8 cellular contexts compared by ENCODE assay signal in the genomic region with DNA sequence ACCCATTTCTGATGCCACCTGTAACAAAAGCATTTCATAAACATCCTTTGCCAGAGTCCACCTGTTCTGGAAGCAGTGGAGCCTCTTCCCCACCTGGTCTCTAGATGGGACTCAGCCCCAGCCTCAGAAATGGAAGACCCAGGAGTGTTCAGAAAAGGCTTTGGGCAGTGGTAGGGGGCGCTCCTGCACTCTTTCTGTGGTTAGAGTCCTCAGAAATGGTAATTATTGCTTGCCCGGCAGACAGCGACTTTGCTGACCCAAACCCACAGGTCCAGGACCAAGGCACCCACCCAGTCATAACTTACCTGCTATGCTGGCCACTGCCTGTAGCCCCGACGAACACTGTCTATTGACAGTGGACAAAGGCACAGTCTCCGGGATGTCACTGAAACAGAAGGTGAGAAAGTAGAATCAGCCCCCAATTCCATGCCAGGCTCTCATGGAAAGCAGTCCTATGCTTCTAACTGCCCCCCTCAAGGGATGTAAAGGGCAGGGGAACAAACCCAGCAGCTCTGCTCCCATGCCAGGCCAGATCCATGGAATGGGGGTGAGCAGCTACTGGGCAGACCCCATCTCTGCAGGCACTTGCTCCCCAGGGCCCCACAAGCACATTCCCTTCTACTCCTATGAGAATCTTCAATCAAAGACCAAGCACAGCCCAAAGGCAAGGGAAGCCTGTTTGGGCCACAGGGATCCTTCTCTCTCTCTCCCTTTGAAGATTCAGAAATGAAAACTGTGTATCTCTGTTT. TPM values are rescaled to one million over a fixed set of nuclear protein-coding genes. Genes with fewer than 3 reads are reported as not detected.
DNase-seq lines count a peak whose midpoint lies in the region; ATAC-seq and TF ChIP-seq lines count a peak whose summit lies in the region.

No MANE protein-coding gene starts in this region.

- TF ChIP-seq POLR2A in transverse colon (IDR thresholded peaks at IDR 0.05) (no peak), gastroesophageal sphincter (IDR thresholded peaks at IDR 0.05) (no peak)

- H3K27ac ChIP-seq in transverse colon (no peak overlapping the region), gastroesophageal sphincter (no peak overlapping the region), caudate nucleus (ENCODE audit: low read depth, low read length) (no peak overlapping the region)

- H3K27me3 ChIP-seq in transverse colon, result no peaks in the 10 kb centered on the region
- H3K27me3 ChIP-seq in gastroesophageal sphincter, result no peaks in the 10 kb centered on the region

- 82% methylated on average over 6 of the region's 6 CpGs; no CpG with 5 or more reads in 1 of the 2 donors for WGBS in transverse colon (ENCODE audit: low coverage in 1 of 2), 2 donors
- 57 to 75% methylated on average over 1 of the region's 6 CpGs for WGBS in gastroesophageal sphincter (ENCODE audit: low coverage in 1 of 2), 2 donors

- DNase-seq in left ventricle myocardium superior (peak; percentile 43), Right ventricle myocardium superior (no peak), RPMI8226 (peak; percentile 54), epithelial cell of proximal tubule (ENCODE audit: low read depth) (no peak), transverse colon (peak; percentile 31), caudate nucleus (lab: John Stamatoyannopoulos, UW) (no peak), GOT3 (lab: John Stamatoyannopoulos, UW) (no peak)

- ATAC-seq in left ventricle myocardium superior (no peak), Right ventricle myocardium superior (ENCODE audit: poor library complexity) (no peak), gastroesophageal sphincter (no peak)

- TF ChIP-seq EP300 in transverse colon (IDR thresholded peaks at IDR 0.05; ENCODE audit: low read depth) (no peak), gastroesophageal sphincter (IDR thresholded peaks at IDR 0.05) (no peak)

- intact Hi-C loops in left ventricle myocardium superior (cut with micrococcal nuclease) (no loop called here), Right ventricle myocardium superior (cut with DNase I) (no loop called here), transverse colon (cut with DNase I; ENCODE audit: low total_unique reads) (no loop called here)

- H3K4me3 ChIP-seq in epithelial cell of proximal tubule (ENCODE audit: low read depth, low read length), result no peak overlapping the region
- no peak overlapping the region for H3K4me3 ChIP-seq in transverse colon
- no peak overlapping the region for H3K4me3 ChIP-seq in gastroesophageal sphincter

- H3K9me3 ChIP-seq in transverse colon, result no peaks in the 10 kb centered on the region
- no peaks in the 10 kb centered on the region for H3K9me3 ChIP-seq in gastroesophageal sphincter

- in situ Hi-C loops in transverse colon (cut with MboI; ENCODE audit: low pct_ligation_motif_present in 1 of 4, low pct_unique_long_range_greater_than_20kb in 1 of 4, low sequenced_read_pairs in 3 of 4), result loop anchor here in 2 of 4 donors (25.0 kb wide), 2 partner anchors 331 to 356 kb away; partner anchors contain the start of genes ACVR2B (in 1 of the 2) and EXOG (in 1 of the 2)

- H3K4me1 ChIP-seq in transverse colon (peaks cover 23 to 53% (median 34%) of the 10 kb centered on the region in 4 donors), gastroesophageal sphincter (peaks cover 0 to 40% (median 12%) of the 10 kb centered on the region in 3 donors)

- H3K36me3 ChIP-seq in transverse colon, result peaks cover 0 to 37% (median 16%) of the 10 kb centered on the region in 4 donors
- H3K36me3 ChIP-seq in gastroesophageal sphincter, result peaks cover 0 to 87% of the 10 kb centered on the region in 2 donors

- TF ChIP-seq CTCF in epithelial cell of proximal tubule (conservative IDR thresholded peaks at IDR 0.05; ENCODE audit: low read depth, low read length) (peak; percentile 70), transverse colon (IDR thresholded peaks at IDR 0.05) (no peak), gastroesophageal sphincter (IDR thresholded peaks at IDR 0.05) (peak in 1 of 4 experiments; percentile 32)

RNA-seq across cellular contexts. Expression of gene ACAA1, which starts 5.1 kb away (rescaled TPM):
- total RNA-seq in left ventricle myocardium superior (107 TPM), Right ventricle myocardium superior (111 TPM), epithelial cell of proximal tubule (37.8 and 56.9 TPM in 2 replicates), transverse colon (100 to 1,000 TPM; 123 to 278 (median 204) TPM), gastroesophageal sphincter (10 to 100 TPM; 28.3 to 46.6 (median 41.2) TPM)

RNA-seq across cellular contexts. Expression of gene MYD88, which starts 6.7 kb away (rescaled TPM):
- total RNA-seq in left ventricle myocardium superior (7.5 TPM), Right ventricle myocardium superior (7.3 TPM), epithelial cell of proximal tubule (47.3 and 51.1 TPM in 2 replicates), transverse colon (10 to 100 TPM; 49.0 to 82.2 (median 76.5) TPM), gastroesophageal sphincter (10 to 100 TPM; 18.5 to 36.8 (median 29.6) TPM)

RNA-seq across cellular contexts. Expression of gene OXSR1, which starts 33.5 kb away (rescaled TPM):
- total RNA-seq in left ventricle myocardium superior (22.4 TPM), Right ventricle myocardium superior (24.0 TPM), epithelial cell of proximal tubule (34.8 and 39.2 TPM in 2 replicates), transverse colon (10 to 100 TPM; 35.9 to 47.9 (median 43.5) TPM), gastroesophageal sphincter (10 to 100 TPM; 29.5 to 41.0 (median 34.3) TPM)

Comparison
In these comparisons a context has a peak if more than half of its experiments do, and no peak if none do; other contexts are left out.
1. DNase-seq: peak in left ventricle myocardium superior (single experiment), RPMI8226 (single experiment) and transverse colon (single experiment); none in Right ventricle myocardium superior (single experiment), epithelial cell of proximal tubule (single experiment), caudate nucleus (0 of 61) and GOT3 (single experiment).